ENCODE assay signal across 8 cellular contexts in the genomic region with DNA sequence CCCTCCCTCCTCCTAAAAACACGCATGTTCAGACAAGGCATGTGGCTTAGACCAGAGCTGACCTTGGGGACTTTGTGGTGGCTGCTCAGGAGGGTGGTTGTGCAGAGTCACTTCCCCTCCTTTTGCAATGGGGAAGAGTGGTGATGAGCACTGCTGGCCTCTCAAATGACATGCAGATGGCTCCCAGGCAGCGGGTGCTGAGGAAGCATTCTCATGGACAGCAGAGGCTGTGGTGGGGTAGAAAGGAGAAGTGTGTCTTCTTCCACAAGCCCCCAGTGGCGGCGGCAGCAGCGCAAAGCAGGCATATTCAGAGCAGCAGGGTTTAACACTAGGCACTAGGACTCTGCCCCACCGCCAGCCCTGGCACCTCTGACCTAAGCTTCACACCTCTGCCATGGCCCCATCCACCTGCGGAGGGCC.
DNase-seq lines count a peak whose midpoint lies in the region; ATAC-seq and TF ChIP-seq lines count a peak whose summit lies in the region.

No MANE protein-coding gene starts in this region.

- 0 out of 2 replicates have a peak, but pooled peaks cover 13% of the 10 kb centered on the region for H3F3A ChIP-seq in Loucy (ENCODE audit: low read depth)

- peaks cover 0 to 7% of the 10 kb centered on the region in 2 donors for H3K27me3 Mint-ChIP-seq in CD8-positive, alpha-beta memory T cell
- peaks cover 15 to 19% of the 10 kb centered on the region in 2 donors for H3K27me3 Mint-ChIP-seq in stimulated activated naive B cell treated with anti-CD40 and anti-IgM and Interleukin-4, amounts not matched to agents 10 μg/mL and 1 μg/mL and 100 μg/mL, for 72 hours

- intact Hi-C loops in esophagus squamous epithelium (cut with DNase I): no loop called here
- intact Hi-C loops in vagina (cut with DNase I): no loop called here

- POLR2A ChIA-PET in CD8-positive, alpha-beta memory T cell (lab: Charles Lee): no interaction called here

- CTCF ChIA-PET in CD8-positive, alpha-beta memory T cell (lab: Charles Lee): interaction anchor here (1.4 to 10.8 kb wide), 2 partner anchors 36 to 298 kb away, joined by 3 to 116 read pairs; no protein-coding TSS in a partner anchor

- peak overlapping the region; percentile 70 for H3K4me2 ChIP-seq in Loucy (ENCODE audit: low read depth, low read length, poor library complexity, severe bottlenecking)

- H4K20me1 ChIP-seq in Loucy (ENCODE audit: insufficient read depth, low read length, poor library complexity, severe bottlenecking): no peaks in the 10 kb centered on the region

- WGBS in esophagus squamous epithelium, 2 donors: 71 to 75% methylated on average over 1 to 2 of the region's 7 CpGs

- H3K27ac Mint-ChIP-seq in CD8-positive, alpha-beta memory T cell: peak overlapping the region; percentile 69 to 100 (median 90)
- H3K27ac Mint-ChIP-seq in stimulated activated naive B cell treated with anti-CD40 and anti-IgM and Interleukin-4, amounts not matched to agents 10 μg/mL and 1 μg/mL and 100 μg/mL, for 72 hours: no peak overlapping the region

- peaks cover 70% of the 10 kb centered on the region for H3K4me1 ChIP-seq in CD8-positive, alpha-beta memory T cell (ENCODE audit: insufficient read depth, low read length)
- H3K4me1 ChIP-seq in Loucy (ENCODE audit: insufficient read depth, low read length, poor library complexity, severe bottlenecking) (peaks cover 74% of the 10 kb centered on the region), esophagus squamous epithelium (peaks cover 23 to 78% (median 29%) of the 10 kb centered on the region in 3 donors), vagina (peaks cover 59% of the 10 kb centered on the region)

- H3K27me3 ChIP-seq in CD8-positive, alpha-beta memory T cell (ENCODE audit: insufficient read depth, low read length, poor library complexity, severe bottlenecking): no peaks in the 10 kb centered on the region
- H3K27me3 ChIP-seq in Loucy (ENCODE audit: insufficient read depth, low read length, poor library complexity, severe bottlenecking) (no peaks in the 10 kb centered on the region), esophagus squamous epithelium (peaks cover 0 to under 1% (median 0%) of the 10 kb centered on the region in 4 donors), vagina (no peaks in the 10 kb centered on the region)

- no peaks in the 10 kb centered on the region for H3K9me2 ChIP-seq in Loucy (replicated peaks; ENCODE audit: low read depth, low read length)

- peak overlapping the region in 5 of 7 donors; percentile 16 to 68 (median 38) for H3K4me3 Mint-ChIP-seq in CD8-positive, alpha-beta memory T cell
- H3K4me3 Mint-ChIP-seq in stimulated activated naive B cell treated with anti-CD40 and anti-IgM and Interleukin-4, amounts not matched to agents 10 μg/mL and 1 μg/mL and 100 μg/mL, for 72 hours: no peak overlapping the region

- H3K4me1 Mint-ChIP-seq in CD8-positive, alpha-beta memory T cell: peaks cover 49 to 97% (median 89%) of the 10 kb centered on the region in 3 donors
- peaks cover 45 to 60% of the 10 kb centered on the region in 2 donors for H3K4me1 Mint-ChIP-seq in stimulated activated naive B cell treated with anti-CD40 and anti-IgM and Interleukin-4, amounts not matched to agents 10 μg/mL and 1 μg/mL and 100 μg/mL, for 72 hours

- TF ChIP-seq POLR2A in esophagus squamous epithelium (IDR thresholded peaks at IDR 0.05) (no peak), vagina (IDR thresholded peaks at IDR 0.05) (no peak)

- 0 out of 2 replicates have a peak overlapping the region, but pooled peaks have one; percentile 6 for H2AFZ ChIP-seq in Loucy (ENCODE audit: low read length)

- peaks cover 0 to 2% (median 0%) of the 10 kb centered on the region in 3 donors for H3K36me3 Mint-ChIP-seq in CD8-positive, alpha-beta memory T cell
- H3K36me3 Mint-ChIP-seq in stimulated activated naive B cell treated with anti-CD40 and anti-IgM and Interleukin-4, amounts not matched to agents 10 μg/mL and 1 μg/mL and 100 μg/mL, for 72 hours: peaks cover 2 to 3% of the 10 kb centered on the region in 2 donors

- H3K4me3 ChIP-seq in CD8-positive, alpha-beta memory T cell (ENCODE audit: low read length): no peak overlapping the region
- peak overlapping the region; percentile 46 for H3K4me3 ChIP-seq in Loucy (ENCODE audit: low read length, poor library complexity, severe bottlenecking)
- no peak overlapping the region for H3K4me3 ChIP-seq in esophagus squamous epithelium
- H3K4me3 ChIP-seq in vagina: no peak overlapping the region

- no peaks in the 10 kb centered on the region for H3K79me2 ChIP-seq in Loucy (ENCODE audit: insufficient read depth, low read length)

- no peak; the same call in 1 of the 2 replicates for TF ChIP-seq CTCF in Loucy (conservative IDR thresholded peaks at IDR 0.05; ENCODE audit: low read length)
- TF ChIP-seq CTCF in esophagus squamous epithelium (IDR thresholded peaks at IDR 0.05): no peak
- TF ChIP-seq CTCF in vagina (IDR thresholded peaks at IDR 0.05): no peak

- H3K9ac ChIP-seq in Loucy (ENCODE audit: low read depth, low read length, poor library complexity, severe bottlenecking): peak overlapping the region; percentile 65

- H3K9me3 ChIP-seq in CD8-positive, alpha-beta memory T cell (ENCODE audit: low read length): no peaks in the 10 kb centered on the region
- H3K9me3 ChIP-seq in Loucy (ENCODE audit: insufficient read depth, low read depth, low read length): no peaks in the 10 kb centered on the region
- H3K9me3 ChIP-seq in esophagus squamous epithelium: no peaks in the 10 kb centered on the region
- no peaks in the 10 kb centered on the region for H3K9me3 ChIP-seq in vagina

- H3K36me3 ChIP-seq in CD8-positive, alpha-beta memory T cell (ENCODE audit: insufficient read depth, low read length): no peaks in the 10 kb centered on the region
- H3K36me3 ChIP-seq in Loucy (ENCODE audit: insufficient read depth, low read length): no peaks in the 10 kb centered on the region
- H3K36me3 ChIP-seq in esophagus squamous epithelium: peaks cover 0 to 23% (median 0%) of the 10 kb centered on the region in 3 donors
- no peaks in the 10 kb centered on the region for H3K36me3 ChIP-seq in vagina

- H3K9me3 Mint-ChIP-seq in CD8-positive, alpha-beta memory T cell: no peaks in the 10 kb centered on the region
- no peaks in the 10 kb centered on the region for H3K9me3 Mint-ChIP-seq in stimulated activated naive B cell treated with anti-CD40 and anti-IgM and Interleukin-4, amounts not matched to agents 10 μg/mL and 1 μg/mL and 100 μg/mL, for 72 hours

- no peak overlapping the region for H3K27ac ChIP-seq in CD8-positive, alpha-beta memory T cell (ENCODE audit: low read depth, low read length)
- H3K27ac ChIP-seq in esophagus squamous epithelium (peak overlapping the region in 1 of 4 donors; percentile 47), vagina (no peak overlapping the region)

- peak in 1 of 5 donors; percentile 49 for DNase-seq in CD8-positive, alpha-beta memory T cell
- DNase-seq in esophagus squamous epithelium (lab: John Stamatoyannopoulos, UW) (peak; percentile 36), vagina (ENCODE audit: extremely low spot score in 2 of 2) (no peak), amniotic stem cell (lab: John Stamatoyannopoulos, UW) (no peak), NCI-H526 treated with DMSO at 0.1 percent for 48 hours (lab: John Stamatoyannopoulos, UW) (no peak)
- DNase-seq in stimulated activated naive B cell treated with anti-CD40 and anti-IgM and Interleukin-4, amounts not matched to agents 10 μg/mL and 1 μg/mL and 100 μg/mL, for 72 hours: peak; percentile 81

- ATAC-seq in GM21390 (IDR thresholded peaks at IDR 0.05; ENCODE audit: unreplicated experiment): peak; percentile 38
- peak; percentile 88 to 89 for ATAC-seq in stimulated activated naive B cell treated with anti-CD40 and anti-IgM and Interleukin-4, amounts not matched to agents 10 μg/mL and 1 μg/mL and 100 μg/mL, for 72 hours (replicated peaks)

Comparison
In these comparisons a context has a peak if more than half of its experiments do, and no peak if none do; other contexts are left out.
1. DNase-seq: peak in esophagus squamous epithelium (single experiment) and stimulated activated naive B cell treated with anti-CD40 and anti-IgM and Interleukin-4, amounts not matched to agents 10 μg/mL and 1 μg/mL and 100 μg/mL, for 72 hours (single experiment); none in vagina (0 of 2), amniotic stem cell (single experiment) and NCI-H526 treated with DMSO at 0.1 percent for 48 hours (single experiment).
2. H3K4me3 Mint-ChIP-seq: peak in CD8-positive, alpha-beta memory T cell (5 of 7); none in stimulated activated naive B cell treated with anti-CD40 and anti-IgM and Interleukin-4, amounts not matched to agents 10 μg/mL and 1 μg/mL and 100 μg/mL, for 72 hours (0 of 2).